In genomic region chr19:12983561-12984142, GRCh38 we compare ENCODE assay signal across 8 cellular contexts. TPM values are rescaled to one million over a fixed set of nuclear protein-coding genes. Genes with fewer than 3 reads are reported as not detected.
DNase-seq lines count a peak whose midpoint lies in the region; ATAC-seq and TF ChIP-seq lines count a peak whose summit lies in the region.

No MANE protein-coding gene starts in this region.

- ATAC-seq in HG02763 (IDR thresholded peaks at IDR 0.05; ENCODE audit: unreplicated experiment): peak; percentile 50
- ATAC-seq in HG03045 (IDR thresholded peaks at IDR 0.05; ENCODE audit: unreplicated experiment): no peak

- DNase-seq in CMK (ENCODE audit: low read depth) (peak; percentile 50), NT2/D1 (ENCODE audit: low read depth, low spot score) (peak; percentile 33), epithelial cell of proximal tubule (ENCODE audit: low read depth) (no peak)
- peak; percentile 82 for DNase-seq in activated CD8-positive, alpha-beta memory T cell treated with anti-CD3 and anti-CD28 coated beads, Interleukin-2, amount 50 U/mL, for 4 hours
- DNase-seq in stimulated activated CD8-positive, alpha-beta memory T cell treated with anti-CD3 and anti-CD28 coated beads, Interleukin-4, amount 100 ng/mL, for 24 hours (ENCODE audit: low read depth): peak; percentile 70

- H3K9ac ChIP-seq in NT2/D1 (ENCODE audit: insufficient read length, low read depth) (no peak overlapping the region), muscle layer of colon (ENCODE audit: low read length) (peak overlapping the region; percentile 39)

- no peak overlapping the region for H3K27ac ChIP-seq in muscle layer of colon (ENCODE audit: low read depth, low read length)

- H3K4me1 ChIP-seq in NT2/D1 (ENCODE audit: insufficient read depth, insufficient read length) (peaks cover 17% of the 10 kb centered on the region), muscle layer of colon (ENCODE audit: insufficient read depth, low read length) (peaks cover 19% of the 10 kb centered on the region)

- H3K36me3 ChIP-seq in NT2/D1 (ENCODE audit: insufficient read depth, insufficient read length, low read length): no peaks in the 10 kb centered on the region
- H3K36me3 ChIP-seq in muscle layer of colon (ENCODE audit: insufficient read depth, low read length): no peaks in the 10 kb centered on the region

- H3K9me3 ChIP-seq in NT2/D1 (ENCODE audit: insufficient read depth, low read length) (no peaks in the 10 kb centered on the region), muscle layer of colon (ENCODE audit: low read length) (no peaks in the 10 kb centered on the region)

- H3K27me3 ChIP-seq in NT2/D1 (ENCODE audit: insufficient read depth, insufficient read length) (peaks cover 45% of the 10 kb centered on the region), muscle layer of colon (ENCODE audit: control insufficient read depth in 1 of 2, insufficient read depth in 2 of 2, low read length in 2 of 2) (no peaks in the 10 kb centered on the region)

- peak; percentile 82 for TF ChIP-seq CTCF in epithelial cell of proximal tubule (conservative IDR thresholded peaks at IDR 0.05; ENCODE audit: low read depth, low read length)

- no peak overlapping the region for H3K4me3 ChIP-seq in NT2/D1 (ENCODE audit: insufficient read length, low read depth)
- H3K4me3 ChIP-seq in epithelial cell of proximal tubule (ENCODE audit: low read depth, low read length): peak overlapping the region; percentile 40
- peak overlapping the region; percentile 31 to 35 for H3K4me3 ChIP-seq in muscle layer of colon (ENCODE audit: low read depth in 1 of 2, low read length in 2 of 2)

RNA-seq across cellular contexts. Expression of gene NFIX, which starts 11.6 kb away (rescaled TPM):
- total RNA-seq in epithelial cell of proximal tubule: 1.7 TPM in 1 of 2 replicates, not detected in the other

RNA-seq across cellular contexts. Expression of gene DAND5, which starts 14.3 kb away (rescaled TPM):
- 0.06 and 0.07 TPM in 2 replicates for total RNA-seq in epithelial cell of proximal tubule

RNA-seq across cellular contexts. Expression of gene GADD45GIP1, which starts 26.6 kb away (rescaled TPM):
- 87.2 and 105 TPM in 2 replicates for total RNA-seq in epithelial cell of proximal tubule

RNA-seq across cellular contexts. Expression of gene RAD23A, which starts 38.0 kb away (rescaled TPM):
- 108 and 129 TPM in 2 replicates for total RNA-seq in epithelial cell of proximal tubule

RNA-seq across cellular contexts. Expression of gene CALR, which starts 45.2 kb away (rescaled TPM):
- 1,613 and 1,812 TPM in 2 replicates for total RNA-seq in epithelial cell of proximal tubule
